In the genomic region with DNA sequence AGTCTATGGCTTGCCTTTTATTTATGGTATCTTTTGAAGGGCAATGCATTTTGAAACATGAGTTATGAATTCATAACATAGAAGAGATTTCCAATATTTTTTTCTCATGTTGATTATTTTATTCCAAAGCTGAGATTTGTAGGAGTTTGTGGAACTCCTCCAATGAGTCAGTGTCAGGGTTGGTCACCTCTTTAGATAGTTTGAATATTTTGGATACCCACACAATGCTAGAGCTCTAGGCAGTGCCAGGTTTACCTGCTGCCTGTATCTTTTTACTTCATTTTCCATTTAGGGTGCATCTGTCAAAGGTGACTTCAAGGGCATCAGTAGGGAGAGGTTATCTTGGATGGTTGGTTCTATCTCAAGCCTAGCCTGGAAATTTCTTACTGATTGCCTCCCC, we compare ENCODE assay signal across 33 cellular contexts.
"Had no signal": no experiment of that assay in that cellular context is flagged by ENCODE, and none has a peak within 500 bp of the region (broad histone marks: within the 10 kb centered on the region; RNA-seq: fewer than 3 reads in every experiment).

No MANE protein-coding gene starts in this region.

- H3K4me1 ChIP-seq: colonic mucosa, pancreas, prostate gland, tibial artery, upper lobe of right lung had no signal

- DNase-seq: activated CD4-positive, alpha-beta memory T cell treated with anti-CD3 and anti-CD28 coated beads for 36 hours; activated CD4-positive, alpha-beta T cell treated with anti-CD3 and anti-CD28 coated beads for 48 hours; activated CD8-positive, alpha-beta memory T cell treated with anti-CD3 and anti-CD28 coated beads, Interleukin-2, amount 50 U/mL, for 4 hours; activated effector memory CD4-positive, alpha-beta T cell treated with anti-CD3 and anti-CD28 coated beads, Interleukin-2, amount 50 U/mL, for 16 hours; activated naive CD4-positive, alpha-beta T cell treated with anti-CD3 and anti-CD28 coated beads, Interleukin-2, amount 10 ng/mL, durations not matched to agents 7 days and 5 days; activated T-cell treated with anti-CD3 and anti-CD28 coated beads, Interleukin-2, amount 50 U/mL, for 1 hour; cerebellar nuclear complex; colonic mucosa; effector CD8-positive, alpha-beta T cell; foreskin melanocyte; islet precursor cell; naive thymus-derived CD8-positive, alpha-beta T cell; nucleus accumbens; pancreas; sigmoid colon; small intestine; stimulated activated CD4-positive, alpha-beta T cell treated with anti-CD3 and anti-CD28 coated beads, Interleukin-1b, Interleukin-23, amount 100 ng/mL, for 48 hours; stimulated activated CD4-positive, alpha-beta T cell treated with anti-CD3 and anti-CD28 coated beads, Interleukin-4, amount 100 ng/mL, for 4 hours; stimulated activated CD8-positive, alpha-beta memory T cell treated with anti-CD3 and anti-CD28 coated beads, Interleukin-4, amount 100 ng/mL, for 48 hours; T-helper 17 cell; T1000; tibial artery; upper lobe of right lung; WERI-Rb-1 had no signal

- H3K27ac ChIP-seq: cardiac muscle cell, colonic mucosa, pancreas, prostate gland, sigmoid colon, suprapubic skin, tibial artery, upper lobe of right lung, WERI-Rb-1 had no signal

- H3K4me1 Mint-ChIP-seq: memory B cell; stimulated activated memory B cell treated with anti-CD40 and anti-IgM and Interleukin-4, amounts not matched to agents 10 μg/mL and 1 μg/mL and 100 μg/mL, for 72 hours had no signal

- H3K27ac Mint-ChIP-seq: activated CD4-positive, alpha-beta memory T cell treated with anti-CD3 and anti-CD28 coated beads for 36 hours; activated naive CD4-positive, alpha-beta T cell treated with anti-CD3 and anti-CD28 coated beads, Interleukin-2, amount 10 ng/mL, durations not matched to agents 7 days and 5 days; activated T-helper 1 cell treated with anti-CD3 and anti-CD28 coated beads, Interleukin-12 subunit alpha, Interleukin-12 subunit beta, Interleukin-2, Interleukin-4 antibody, amounts not matched to agents 30 ng/mL and 10 ng/mL and 1 ng/mL, durations not matched to agents 14 hours and 24 hours and 36 hours; memory B cell; naive thymus-derived CD8-positive, alpha-beta T cell; stimulated activated memory B cell treated with anti-CD40 and anti-IgM and Interleukin-4, amounts not matched to agents 10 μg/mL and 1 μg/mL and 100 μg/mL, for 72 hours; T-helper 17 cell had no signal

- H3K27me3 ChIP-seq: cardiac muscle cell, colonic mucosa, pancreas, sigmoid colon, suprapubic skin, tibial artery, upper lobe of right lung had no signal

- H3K9me3 ChIP-seq: colonic mucosa, pancreas, prostate gland, suprapubic skin had no signal

- H3K36me3 ChIP-seq: cardiac muscle cell, colonic mucosa, pancreas, prostate gland, sigmoid colon, suprapubic skin, tibial artery, upper lobe of right lung, WERI-Rb-1 had no signal

- FAIRE-seq: endometrium, pancreas, small intestine had no signal

- H3K27me3 Mint-ChIP-seq: activated CD4-positive, alpha-beta memory T cell treated with anti-CD3 and anti-CD28 coated beads for 36 hours; activated naive CD4-positive, alpha-beta T cell treated with anti-CD3 and anti-CD28 coated beads, Interleukin-2, amount 10 ng/mL, durations not matched to agents 7 days and 5 days; memory B cell; naive thymus-derived CD8-positive, alpha-beta T cell; stimulated activated memory B cell treated with anti-CD40 and anti-IgM and Interleukin-4, amounts not matched to agents 10 μg/mL and 1 μg/mL and 100 μg/mL, for 72 hours; T-helper 17 cell had no signal

- ATAC-seq: activated CD4-positive, CD25-positive, alpha-beta regulatory T cell treated with anti-CD3 and anti-CD28 coated beads, Interleukin-2, amount 50 U/mL, for 24 hours; naive thymus-derived CD8-positive, alpha-beta T cell; pancreas; stimulated activated memory B cell treated with anti-CD40 and anti-IgM and Interleukin-4, amounts not matched to agents 10 μg/mL and 1 μg/mL and 100 μg/mL, for 72 hours; T-helper 17 cell; upper lobe of right lung had no signal

- H3K4me3 Mint-ChIP-seq: activated CD4-positive, alpha-beta memory T cell treated with anti-CD3 and anti-CD28 coated beads for 36 hours; activated naive CD4-positive, alpha-beta T cell treated with anti-CD3 and anti-CD28 coated beads, Interleukin-2, amount 10 ng/mL, durations not matched to agents 7 days and 5 days; activated T-helper 1 cell treated with anti-CD3 and anti-CD28 coated beads, Interleukin-12 subunit alpha, Interleukin-12 subunit beta, Interleukin-2, Interleukin-4 antibody, amounts not matched to agents 30 ng/mL and 10 ng/mL and 1 ng/mL, durations not matched to agents 14 hours and 24 hours and 36 hours; memory B cell; naive thymus-derived CD8-positive, alpha-beta T cell; neural crest cell; stimulated activated memory B cell treated with anti-CD40 and anti-IgM and Interleukin-4, amounts not matched to agents 10 μg/mL and 1 μg/mL and 100 μg/mL, for 72 hours; T-helper 17 cell had no signal

- H3K4me3 ChIP-seq: cardiac muscle cell, colonic mucosa, pancreas, prostate gland, sigmoid colon, suprapubic skin, tibial artery, upper lobe of right lung had no signal

- H3K36me3 Mint-ChIP-seq: stimulated activated memory B cell treated with anti-CD40 and anti-IgM and Interleukin-4, amounts not matched to agents 10 μg/mL and 1 μg/mL and 100 μg/mL, for 72 hours had no signal
